Comparison of ENCODE assay signal across 31 cellular contexts in genomic region chr9:13020706-13021105, GRCh38.
"Had no signal": no experiment of that assay in that cellular context is flagged by ENCODE, and none has a peak within 500 bp of the region (broad histone marks: within the 10 kb centered on the region; RNA-seq: fewer than 3 reads in every experiment).

No MANE protein-coding gene starts in this region.

- H3K36me3 Mint-ChIP-seq: activated CD8-positive, alpha-beta memory T cell treated with anti-CD3 and anti-CD28 coated beads, Interleukin-2, amount 10 ng/mL, durations not matched to agents 7 days and 5 days; activated naive CD8-positive, alpha-beta T cell; naive B cell had no signal

- H3K27ac Mint-ChIP-seq: activated B cell treated with CpG ODN at 0.5 μM for 24 hours; activated CD8-positive, alpha-beta memory T cell treated with anti-CD3 and anti-CD28 coated beads, Interleukin-2, amount 10 ng/mL, durations not matched to agents 7 days and 5 days; activated CD8-positive, alpha-beta T cell treated with anti-CD3 and anti-CD28 coated beads, Interleukin-2, amount 10 ng/mL, durations not matched to agents 7 days and 5 days; activated naive CD8-positive, alpha-beta T cell; endodermal cell; naive B cell; T-helper 2 cell treated with Interferon-gamma antibody and Interleukin-4, amounts not matched to agents 5 μg/mL and 100 μg/mL, for 36 hours had no signal

- H3K4me1 ChIP-seq: adrenal gland, body of pancreas, gastrocnemius medialis, heart left ventricle, lower lobe of right lung, right atrium auricular region had no signal

- H3K27me3 Mint-ChIP-seq: activated B cell treated with CpG ODN at 0.5 μM for 24 hours; activated CD8-positive, alpha-beta memory T cell treated with anti-CD3 and anti-CD28 coated beads, Interleukin-2, amount 10 ng/mL, durations not matched to agents 7 days and 5 days; activated naive CD8-positive, alpha-beta T cell; naive B cell had no signal

- H3K9me3 Mint-ChIP-seq: endodermal cell, neural crest cell had no signal

- H3K9me3 ChIP-seq: adrenal gland, body of pancreas, esophagus squamous epithelium, gastrocnemius medialis, heart left ventricle, lower lobe of right lung, mucosa of descending colon, right atrium auricular region, thoracic aorta had no signal

- H3K4me3 Mint-ChIP-seq: activated B cell treated with CpG ODN at 0.5 μM for 24 hours; activated CD8-positive, alpha-beta memory T cell treated with anti-CD3 and anti-CD28 coated beads, Interleukin-2, amount 10 ng/mL, durations not matched to agents 7 days and 5 days; activated CD8-positive, alpha-beta T cell treated with anti-CD3 and anti-CD28 coated beads, Interleukin-2, amount 10 ng/mL, durations not matched to agents 7 days and 5 days; activated naive CD8-positive, alpha-beta T cell; endodermal cell; neural crest cell; T-helper 2 cell treated with Interferon-gamma antibody and Interleukin-4, amounts not matched to agents 5 μg/mL and 100 μg/mL, for 36 hours had no signal

- H3K27ac ChIP-seq: adrenal gland, body of pancreas, epithelial cell of prostate, esophagus squamous epithelium, gastrocnemius medialis, heart left ventricle, lower lobe of right lung, right atrium auricular region, thoracic aorta had no signal

- H3K36me3 ChIP-seq: adrenal gland, esophagus squamous epithelium, gastrocnemius medialis, heart left ventricle, lower lobe of right lung, right atrium auricular region, thoracic aorta had no signal

- H3K4me1 Mint-ChIP-seq: activated B cell treated with CpG ODN at 0.5 μM for 24 hours; activated CD8-positive, alpha-beta memory T cell treated with anti-CD3 and anti-CD28 coated beads, Interleukin-2, amount 10 ng/mL, durations not matched to agents 7 days and 5 days; endodermal cell; naive B cell had no signal

- H3K27me3 ChIP-seq: body of pancreas, esophagus squamous epithelium, gastrocnemius medialis, heart left ventricle, right atrium auricular region had no signal

- DNase-seq: activated B cell treated with CpG ODN at 0.5 μM for 24 hours; activated CD8-positive, alpha-beta memory T cell treated with anti-CD3 and anti-CD28 coated beads, Interleukin-2, amount 10 ng/mL, durations not matched to agents 7 days and 5 days; activated CD8-positive, alpha-beta T cell treated with anti-CD3 and anti-CD28 coated beads, Interleukin-2, amount 10 ng/mL, durations not matched to agents 7 days and 5 days; activated effector memory CD4-positive, alpha-beta T cell treated with Interleukin-2 at 50 U/mL for 16 hours; activated naive CD4-positive, alpha-beta T cell treated with Interleukin-2 at 50 U/mL for 16 hours; adrenal gland; aorta; body of pancreas; cerebellar nuclear complex; cortex of kidney; endodermal cell; esophagus squamous epithelium; gastrocnemius medialis; heart left ventricle; lower lobe of right lung; mesendoderm; mucosa of descending colon; naive B cell; nucleus accumbens; stimulated activated CD4-positive, alpha-beta T cell treated with anti-CD3 and anti-CD28 coated beads, Interleukin-12 subunit alpha, Interleukin-12 subunit beta, amount 100 ng/mL, for 4 hours; stimulated activated CD4-positive, alpha-beta T cell treated with anti-CD3 and anti-CD28 coated beads, Interleukin-4, amount 100 ng/mL, for 1 hour; stimulated activated naive CD8-positive, alpha-beta T cell treated with anti-CD3 and anti-CD28 coated beads, Interleukin-15, Interleukin-2, amounts not matched to agents 100 U/mL and 50 U/mL, for 24 hours; T-helper 1 cell; trophoblast cell had no signal

- ATAC-seq: activated CD8-positive, alpha-beta memory T cell treated with anti-CD3 and anti-CD28 coated beads, Interleukin-2, amount 10 ng/mL, durations not matched to agents 7 days and 5 days; activated CD8-positive, alpha-beta T cell treated with anti-CD3 and anti-CD28 coated beads, Interleukin-2, amount 10 ng/mL, durations not matched to agents 7 days and 5 days; body of pancreas; gastrocnemius medialis; heart left ventricle; left lobe of liver; lower lobe of right lung; mucosa of descending colon; stimulated activated naive CD8-positive, alpha-beta T cell treated with anti-CD3 and anti-CD28 coated beads, Interleukin-15, Interleukin-2, amounts not matched to agents 100 U/mL and 50 U/mL, for 24 hours had no signal

- H3K4me3 ChIP-seq: adrenal gland, body of pancreas, esophagus squamous epithelium, gastrocnemius medialis, lower lobe of right lung, mucosa of descending colon, right atrium auricular region, thoracic aorta had no signal
